Comparison of ENCODE assay signal across 1 cellular context in genomic region chr6:26575494-26575939, GRCh38.
A peak's percentile ranks its signal among the peaks of the same experiment; 100 is the strongest.
TF ChIP-seq lines count a peak whose summit lies in the region.

No MANE protein-coding gene starts in this region.

TF ChIP-seq in HEK293, 187 proteins besides CTCF, POLR2A, EP300 and RAD21 (continued from another document):
- TF ChIP-seq PRDM6 (tag by site-specific recombination; IDR thresholded peaks at IDR 0.05) (peak; percentile 30; the same call in 1 of the 2 replicates), ZSCAN18 (tag by site-specific recombination; IDR thresholded peaks at IDR 0.05) (peak; percentile 58; the same call in 1 of the 2 replicates), HIC1 (tag by site-specific recombination; IDR thresholded peaks at IDR 0.05) (peak; percentile 58; the same call in 1 of the 2 replicates), ZNF639 (tag by site-specific recombination; IDR thresholded peaks at IDR 0.05) (0 out of 2 replicates have a peak, but pooled peaks have one; percentile 69), ZXDB (tag by site-specific recombination; IDR thresholded peaks at IDR 0.05) (peak; percentile 55)
